In genomic region chr6:29743025-29743424, GRCh38 we compare ENCODE assay signal across 22 cellular contexts.
"Had no signal": no experiment of that assay in that cellular context is flagged by ENCODE, and none has a peak within 500 bp of the region (broad histone marks: within the 10 kb centered on the region; RNA-seq: fewer than 3 reads in every experiment).

No MANE protein-coding gene starts in this region.

- H3K4me3 Mint-ChIP-seq: mesothelial cell of epicardium; naive B cell; naive thymus-derived CD8-positive, alpha-beta T cell had no signal

- H3K4me3 ChIP-seq: colonic mucosa, dorsolateral prefrontal cortex, esophagus muscularis mucosa, gastroesophageal sphincter, heart left ventricle, hepatocyte, left lung, lower lobe of right lung, mucosa of descending colon had no signal

- H3K9me3 ChIP-seq: colonic mucosa, esophagus muscularis mucosa, gastroesophageal sphincter, heart left ventricle, left lung, lower lobe of right lung, mucosa of descending colon had no signal

- ATAC-seq: foreskin keratinocyte; gastroesophageal sphincter; heart left ventricle; left colon; left lung; left ventricle myocardium superior; lower lobe of right lung; mucosa of descending colon; naive thymus-derived CD8-positive, alpha-beta T cell had no signal

- H3K27ac ChIP-seq: colonic mucosa, dorsolateral prefrontal cortex, esophagus muscularis mucosa, foreskin keratinocyte, gastroesophageal sphincter, heart left ventricle, hepatocyte, left lung, lower lobe of right lung had no signal

- H3K4me1 ChIP-seq: colonic mucosa, foreskin keratinocyte had no signal

- H3K36me3 Mint-ChIP-seq: mesothelial cell of epicardium; naive thymus-derived CD8-positive, alpha-beta T cell had no signal

- DNase-seq: colonic mucosa; dermis blood vessel endothelial cell; dorsolateral prefrontal cortex; effector CD4-positive, alpha-beta T cell; effector memory CD4-positive, alpha-beta T cell; foreskin keratinocyte; heart left ventricle; hypothalamus; kidney; kidney glomerular epithelial cell; left colon; left lung; left ventricle myocardium superior; lower lobe of right lung; mesenchymal stem cell; mucosa of descending colon; naive B cell had no signal

- H3K27ac Mint-ChIP-seq: mesothelial cell of epicardium had no signal

- H3K27me3 ChIP-seq: colonic mucosa, dorsolateral prefrontal cortex, esophagus muscularis mucosa, foreskin keratinocyte, gastroesophageal sphincter, heart left ventricle had no signal

- H3K9me3 Mint-ChIP-seq: mesothelial cell of epicardium; naive B cell; naive thymus-derived CD8-positive, alpha-beta T cell had no signal

- H3K27me3 Mint-ChIP-seq: naive thymus-derived CD8-positive, alpha-beta T cell had no signal

- H3K36me3 ChIP-seq: colonic mucosa, left lung had no signal
